ENCODE assay signal across 9 cellular contexts in genomic region chr1:95742591-95743089, GRCh38.
DNase-seq lines count a peak whose midpoint lies in the region; ATAC-seq and TF ChIP-seq lines count a peak whose summit lies in the region.
"Had no signal": no experiment of that assay in that cellular context is flagged by ENCODE, and none has a peak within 500 bp of the region (broad histone marks: within the 10 kb centered on the region; RNA-seq: fewer than 3 reads in every experiment).

No MANE protein-coding gene starts in this region.

- no peaks in the 10 kb centered on the region for H3K36me3 ChIP-seq in ascending aorta

- DNase-seq in DMS153 (lab: John Stamatoyannopoulos, UW) (peak; percentile 91), HS-5 (ENCODE audit: low read depth) (peak; percentile 13), RPMI7951 (ENCODE audit: low read depth) (peak; percentile 54), right cardiac atrium (peak; percentile 32 to 42 (median 32)), ascending aorta (ENCODE audit: low spot score in 2 of 2) (no peak), iPS-NIHi7 (ENCODE audit: extremely low spot score) (no peak), UCSD-AML1 (lab: John Stamatoyannopoulos, UW; ENCODE audit: unreplicated experiment) (no peak)
- DNase-seq: activated CD4-positive, alpha-beta T cell treated with anti-CD3 and anti-CD28 coated beads for 48 hours had no signal

- H3K27ac ChIP-seq in right cardiac atrium (ENCODE audit: low read length) (no peak overlapping the region), ascending aorta (no peak overlapping the region)

- intact Hi-C loops in right cardiac atrium (cut with DNase I) (no loop called here), ascending aorta (cut with DNase I) (no loop called here)

- H3K9me3 ChIP-seq in right cardiac atrium (ENCODE audit: control insufficient read depth, low read length) (no peaks in the 10 kb centered on the region), ascending aorta (no peaks in the 10 kb centered on the region)

- no peak for TF ChIP-seq CTCF in ascending aorta (IDR thresholded peaks at IDR 0.05)

- H3K4me3 ChIP-seq in right cardiac atrium (ENCODE audit: low read length): no peak overlapping the region
- H3K4me3 ChIP-seq in ascending aorta: no peak overlapping the region

- H3K27me3 ChIP-seq in right cardiac atrium (ENCODE audit: control insufficient read depth, insufficient read depth) (no peaks in the 10 kb centered on the region), ascending aorta (no peaks in the 10 kb centered on the region)

- H3K4me1 ChIP-seq in right cardiac atrium (ENCODE audit: control insufficient read depth, insufficient read depth, low read length): peaks cover 2% of the 10 kb centered on the region
- no peaks in the 10 kb centered on the region for H3K4me1 ChIP-seq in ascending aorta

- ATAC-seq in right cardiac atrium (peak; percentile 67 to 70), HG03095 (IDR thresholded peaks at IDR 0.05; ENCODE audit: unreplicated experiment) (no peak)

- WGBS in right cardiac atrium: 40% methylated on average over 3 of the region's 3 CpGs

Comparison
In these comparisons a context has a peak if more than half of its experiments do, and no peak if none do; other contexts are left out.
1. DNase-seq: peak in DMS153 (single experiment), HS-5 (single experiment), RPMI7951 (single experiment) and right cardiac atrium (3 of 3); none in ascending aorta (0 of 2), iPS-NIHi7 (single experiment) and UCSD-AML1 (single experiment).